Comparison of ENCODE assay signal across 10 cellular contexts in the genomic region with DNA sequence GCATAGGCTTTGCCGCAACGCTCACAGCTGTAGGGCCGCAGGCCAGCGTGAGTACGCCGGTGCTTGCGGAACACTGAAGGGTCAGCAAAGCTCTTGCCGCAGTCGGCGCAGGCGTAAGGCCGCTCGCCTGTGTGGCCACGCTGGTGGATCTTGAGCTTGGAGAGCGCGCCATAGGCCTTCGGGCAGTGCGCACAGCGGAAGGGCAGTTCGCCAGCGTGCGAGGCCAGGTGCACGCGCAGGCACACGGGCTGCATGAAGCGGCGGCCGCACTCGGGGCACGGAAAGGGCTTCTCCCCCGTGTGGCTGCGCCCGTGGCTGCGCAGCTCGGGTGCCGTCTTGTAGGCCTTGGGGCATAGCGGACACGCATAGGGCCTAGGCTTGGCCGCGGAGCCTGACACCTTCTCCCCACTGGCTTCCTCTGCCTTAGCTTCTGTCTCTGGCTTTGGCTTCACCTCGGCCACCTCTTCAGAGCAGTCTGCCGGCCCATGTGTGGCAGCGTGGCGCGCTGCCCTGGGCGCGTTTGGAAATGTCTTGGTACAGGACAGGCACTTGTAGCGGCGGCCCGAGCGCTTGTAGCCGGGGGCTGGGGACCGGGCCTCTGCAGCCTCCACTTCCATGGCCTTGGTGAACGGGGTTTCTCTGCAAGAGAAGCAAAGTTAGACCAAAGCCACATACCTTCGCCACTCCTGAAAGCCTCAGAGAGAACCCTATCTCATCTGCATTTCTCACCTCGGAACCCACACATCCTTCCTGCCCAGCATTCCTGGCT. TPM values are rescaled to one million over a fixed set of nuclear protein-coding genes. Genes with fewer than 3 reads are reported as not detected.
DNase-seq lines count a peak whose midpoint lies in the region; ATAC-seq, FAIRE-seq and TF ChIP-seq lines count a peak whose summit lies in the region.
"Had no signal": no experiment of that assay in that cellular context is flagged by ENCODE, and none has a peak within 500 bp of the region (broad histone marks: within the 10 kb centered on the region; RNA-seq: fewer than 3 reads in every experiment).

No MANE protein-coding gene starts in this region.

- H4K20me1 ChIP-seq in K562 (replicated peaks; ENCODE audit: control insufficient read depth, insufficient read depth, low read length), result no peaks in the 10 kb centered on the region

- no peak overlapping the region for H3K27ac ChIP-seq in K562 (ENCODE audit: extremely low read depth, low read depth, low read length)
- peak overlapping the region; percentile 91 for H3K27ac ChIP-seq in mesodermal cell (ENCODE audit: low read depth, low read length, severe bottlenecking)
- H3K27ac ChIP-seq in uterus, result peak overlapping the region; percentile 52 to 69

- CTCF ChIA-PET in K562 (lab: Yijun Ruan, JAX; ENCODE audit: low intra/inter-chr PET ratio), result no interaction called here

- H3K9me1 ChIP-seq in K562 (ENCODE audit: control insufficient read depth, insufficient read depth, low read length), result no peaks in the 10 kb centered on the region

- 96% methylated on average over 48 of the region's 56 CpGs for WGBS in K562 (ENCODE audit: insufficient coverage, low coverage, missing lambda C conversion rate)
- 98% methylated on average over 51 to 56 of the region's 56 CpGs for WGBS in mesodermal cell (ENCODE audit: insufficient coverage in 2 of 2), 2 experiments

- POLR2A ChIA-PET in K562 (lab: Yijun Ruan, JAX), result interaction anchor here (1.3 to 1.7 kb wide), 3 partner anchors 9 to 116 kb away, joined by 3 to 10 read pairs (median 5); partner anchors contain the start of gene FUS

- TF ChIP-seq CTCF in K562 (IDR thresholded peaks at IDR 0.05 in 2 of 3, conservative IDR thresholded peaks at IDR 0.05 in 1 of 3; ENCODE audit: insufficient read depth in 2 of 3, low read depth in 1 of 3, low read length in 3 of 3), result no peak
- no peak for TF ChIP-seq CTCF in uterus (IDR thresholded peaks at IDR 0.05)

- H3K9ac ChIP-seq in K562 (ENCODE audit: insufficient read depth in 1 of 2, low read depth in 2 of 2, low read length in 2 of 2), result no peak overlapping the region

- DNase-seq in left cardiac atrium, result no peak
- no peak for DNase-seq in left ventricle myocardium superior
- no peak for DNase-seq in K562 (ENCODE audit: extremely low read depth in 1 of 4, low spot score in 3 of 4)
- DNase-seq in uterus, result no peak
- no peak for DNase-seq in NK-92 (lab: John Stamatoyannopoulos, UW; ENCODE audit: unreplicated experiment)
- no peak for DNase-seq in mesenteric fat pad (ENCODE audit: low spot score)
- no peak for DNase-seq in HuH-7 (ENCODE audit: low spot score)
- DNase-seq: NCI-H1694 had no signal

- no peaks in the 10 kb centered on the region for H3K9me3 ChIP-seq in K562 (replicated peaks; ENCODE audit: control insufficient read depth, insufficient read depth, low read depth, low read length)
- H3K9me3 ChIP-seq in mesodermal cell (ENCODE audit: control insufficient read depth, low read length), result no peaks in the 10 kb centered on the region
- no peaks in the 10 kb centered on the region for H3K9me3 ChIP-seq in uterus

- H3K4me2 ChIP-seq in K562 (ENCODE audit: insufficient read depth, low read length), result no peak overlapping the region

- peaks cover 42% of the 10 kb centered on the region; the same call in 2 of the 3 replicates for H3K36me3 ChIP-seq in K562 (ENCODE audit: control insufficient read depth, insufficient read depth, low read length)
- H3K36me3 ChIP-seq in mesodermal cell (ENCODE audit: control insufficient read depth, insufficient read depth, low read length), result peaks cover 41% of the 10 kb centered on the region
- no peaks in the 10 kb centered on the region for H3K36me3 ChIP-seq in uterus

- TF ChIP-seq EP300 in K562 (IDR thresholded peaks at IDR 0.05; ENCODE audit: low read length), result no peak

- no TSS peak for BruUV-seq in K562 (replicated peaks; lab: Mats Ljungman, UMichigan)

- in situ Hi-C loops in K562 (cut with MboI), result no loop called here

- ATAC-seq in left cardiac atrium (peak; percentile 2 to 38), left ventricle myocardium superior (no peak), K562 (no peak)

- H3K27me3 ChIP-seq in K562 (ENCODE audit: control insufficient read depth in 2 of 2, insufficient read depth in 2 of 2, low read length in 2 of 2) (no peaks in the 10 kb centered on the region), uterus (no peaks in the 10 kb centered on the region)

- TF ChIP-seq POLR2A in K562 (conservative IDR thresholded peaks at IDR 0.05), result no peak
- TF ChIP-seq POLR2A in uterus (IDR thresholded peaks at IDR 0.05), result no peak

- no peak overlapping the region for H3K4me3 ChIP-seq in K562
- no peak overlapping the region for H3K4me3 ChIP-seq in mesodermal cell (ENCODE audit: extremely low read depth, insufficient read depth, low read length, poor library complexity, severe bottlenecking)
- no peak overlapping the region for H3K4me3 ChIP-seq in uterus

- peaks cover 31% of the 10 kb centered on the region for H3K79me2 ChIP-seq in K562 (ENCODE audit: control insufficient read depth, insufficient read depth, low read length)

- H2AFZ ChIP-seq in K562 (ENCODE audit: low read depth, low read length), result no peak overlapping the region

- no peak for FAIRE-seq in K562 (lab: Jason Lieb, UNC)
- FAIRE-seq: GM12892 had no signal

- H3K4me1 ChIP-seq in K562 (replicated peaks in 1 of 2; ENCODE audit: control insufficient read depth in 2 of 2, insufficient read depth in 2 of 2, low read length in 2 of 2), result peaks cover 0 to 19% of the 10 kb centered on the region in 2 experiments; a peak in 3 of 5 replicates
- peaks cover 13% of the 10 kb centered on the region for H3K4me1 ChIP-seq in mesodermal cell (ENCODE audit: control insufficient read depth, insufficient read depth, low read length, poor library complexity, severe bottlenecking)
- no peaks in the 10 kb centered on the region for H3K4me1 ChIP-seq in uterus

- intact Hi-C loops in left cardiac atrium (cut with DNase I), result no loop called here
- intact Hi-C loops in left ventricle myocardium superior (cut with micrococcal nuclease), result no loop called here
- intact Hi-C loops in K562 (cut with micrococcal nuclease), result no loop called here
- intact Hi-C loops in uterus (cut with DNase I; ENCODE audit: low total_unique reads), result no loop called here

- no peak for TF ChIP-seq RAD21 in K562 (CRISPR knock-in tag; conservative IDR thresholded peaks at IDR 0.05 in 1 of 2, IDR thresholded peaks at IDR 0.05 in 1 of 2)

RNA-seq across cellular contexts. Expression of gene ZNF668, which starts 10.0 kb away (rescaled TPM):
- total RNA-seq in left cardiac atrium (1 to 10 TPM; 5.5 to 6.6 TPM), left ventricle myocardium superior (3.9 TPM), K562 (2014; rRNA removed) (8.1 and 11.4 TPM in 2 replicates), K562 (2014; rRNA removed; fragmentation: Illumina TruSeq; extraction: Trizol) (0.83 and 1.6 TPM in 2 replicates), K562 (2015; rRNA removed; fragmentation: Illumina TruSeq; extraction: Trizol) (4.4 and 5.2 TPM in 2 replicates), K562 (2021) (13.5 and 15.3 TPM in 2 replicates), uterus (10 to 100 TPM in 1 of 4 donors, 1 to 10 TPM in 3; 4.4 to 20.6 (median 6.4) TPM), mesenteric fat pad (13.3 TPM)
- 5.0 and 15.9 TPM in 2 replicates for total RNA-seq in K562 (2011; cell fraction: chromatin; rRNA removed; ENCODE audit: low replicate concordance)
- total RNA-seq in K562 (2011; cell fraction: nucleolus; rRNA removed), result 15.7 and 17.7 TPM in 2 replicates
- total RNA-seq in K562 (2011; cell fraction: nucleoplasm; rRNA removed), result 7.7 and 10.0 TPM in 2 replicates
- polyA plus RNA-seq in K562 (2011; rRNA removed) (3.0 and 4.7 TPM in 2 replicates), K562 (2014; fragmentation: Illumina TruSeq; extraction: Trizol) (3.1 and 3.3 TPM in 2 replicates), K562 (2014; fragmentation: Nextera tagmentation; extraction: Ambion mirVana) (under 1 TPM in 1 of 2 experiments, not detected in 1; 0.04 TPM), K562 (2014; rRNA removed) (7.9 and 10.1 TPM in 2 replicates)
- polyA plus RNA-seq in K562 (2011; cell fraction: cytosol; rRNA removed), result 5.7 and 17.3 TPM in 2 replicates
- 5.7 and 10.3 TPM in 2 replicates for polyA plus RNA-seq in K562 (2011; cell fraction: nucleus; rRNA removed)
- polyA plus RNA-seq in K562 (2012), result 6.9 and 8.6 TPM in 2 replicates
- 2.5 and 3.0 TPM in 2 replicates for polyA minus RNA-seq in K562 (2011; rRNA and poly(A)+ RNA removed)
- polyA minus RNA-seq in K562 (2011; cell fraction: cytosol; rRNA and poly(A)+ RNA removed), result 6.7 and 10.6 TPM in 2 replicates
- polyA minus RNA-seq in K562 (2011; cell fraction: nucleus; rRNA and poly(A)+ RNA removed), result 4.4 and 4.7 TPM in 2 replicates
- 8.4 TPM for polyA plus RNA-seq in mesodermal cell (2013, experiment 1 of 2)
- polyA plus RNA-seq in mesodermal cell (2013, experiment 2 of 2), result 5.4 TPM

RNA-seq across cellular contexts. Expression of gene ZNF646, which starts 10.2 kb away (rescaled TPM):
- 1 to 10 TPM; 7.6 to 8.2 TPM for total RNA-seq in left cardiac atrium
- 9.9 TPM for total RNA-seq in left ventricle myocardium superior
- 12.6 and 34.4 TPM in 2 replicates for total RNA-seq in K562 (2011; cell fraction: chromatin; rRNA removed; ENCODE audit: low replicate concordance)
- 23.8 and 35.7 TPM in 2 replicates for total RNA-seq in K562 (2011; cell fraction: nucleolus; rRNA removed)
- total RNA-seq in K562 (2011; cell fraction: nucleoplasm; rRNA removed), result 21.6 and 22.9 TPM in 2 replicates
- 17.3 and 20.7 TPM in 2 replicates for total RNA-seq in K562 (2014; rRNA removed)
- total RNA-seq in K562 (2014; rRNA removed; fragmentation: Illumina TruSeq; extraction: Trizol), result 3.8 and 4.3 TPM in 2 replicates
- 10.6 and 10.7 TPM in 2 replicates for total RNA-seq in K562 (2015; rRNA removed; fragmentation: Illumina TruSeq; extraction: Trizol)
- 16.1 and 20.6 TPM in 2 replicates for total RNA-seq in K562 (2021)
- 3.4 and 4.8 TPM in 2 replicates for polyA plus RNA-seq in K562 (2011; rRNA removed)
- 4.3 and 7.8 TPM in 2 replicates for polyA plus RNA-seq in K562 (2011; cell fraction: cytosol; rRNA removed)
- 11.0 and 21.5 TPM in 2 replicates for polyA plus RNA-seq in K562 (2011; cell fraction: nucleus; rRNA removed)
- 8.4 and 10.0 TPM in 2 replicates for polyA plus RNA-seq in K562 (2012)
- 8.0 and 11.1 TPM in 2 replicates for polyA plus RNA-seq in K562 (2014; fragmentation: Illumina TruSeq; extraction: Trizol)
- under 1 TPM; 0.08 to 0.10 TPM for polyA plus RNA-seq in K562 (2014; fragmentation: Nextera tagmentation; extraction: Ambion mirVana)
- polyA plus RNA-seq in K562 (2014; rRNA removed), result 9.9 and 10.4 TPM in 2 replicates
- 5.2 and 7.5 TPM in 2 replicates for polyA minus RNA-seq in K562 (2011; rRNA and poly(A)+ RNA removed)
- polyA minus RNA-seq in K562 (2011; cell fraction: cytosol; rRNA and poly(A)+ RNA removed), result 8.0 and 10.5 TPM in 2 replicates
- 24.8 and 25.0 TPM in 2 replicates for polyA minus RNA-seq in K562 (2011; cell fraction: nucleus; rRNA and poly(A)+ RNA removed)
- polyA plus RNA-seq in mesodermal cell (2013, experiment 1 of 2), result 12.7 TPM
- 10.5 TPM for polyA plus RNA-seq in mesodermal cell (2013, experiment 2 of 2)
- 10 to 100 TPM in 3 of 4 donors, 1 to 10 TPM in 1; 3.3 to 17.3 (median 15.1) TPM for total RNA-seq in uterus
- 11.9 TPM for total RNA-seq in mesenteric fat pad

RNA-seq across cellular contexts. Expression of gene PRSS53, which starts 24.7 kb away (rescaled TPM):
- 1 to 10 TPM in 1 of 2 donors, under 1 TPM in 1; 0.71 to 1.1 TPM for total RNA-seq in left cardiac atrium
- 0.87 TPM for total RNA-seq in left ventricle myocardium superior
- 11.2 and 29.6 TPM in 2 replicates for total RNA-seq in K562 (2011; cell fraction: chromatin; rRNA removed; ENCODE audit: low replicate concordance)
- 16.2 and 17.5 TPM in 2 replicates for total RNA-seq in K562 (2011; cell fraction: nucleolus; rRNA removed)
- total RNA-seq in K562 (2011; cell fraction: nucleoplasm; rRNA removed), result 15.5 and 16.0 TPM in 2 replicates
- 0.78 and 1.1 TPM in 2 replicates for total RNA-seq in K562 (2014; rRNA removed)
- 0.16 and 0.40 TPM in 2 replicates for total RNA-seq in K562 (2014; rRNA removed; fragmentation: Illumina TruSeq; extraction: Trizol)
- total RNA-seq in K562 (2015; rRNA removed; fragmentation: Illumina TruSeq; extraction: Trizol), result 0.43 and 0.57 TPM in 2 replicates
- 0.85 and 1.3 TPM in 2 replicates for total RNA-seq in K562 (2021)
- polyA plus RNA-seq in K562 (2011; rRNA removed), result 0.78 and 1.9 TPM in 2 replicates
- 0.51 and 1.0 TPM in 2 replicates for polyA plus RNA-seq in K562 (2011; cell fraction: cytosol; rRNA removed)
- polyA plus RNA-seq in K562 (2011; cell fraction: nucleus; rRNA removed), result 23.4 and 25.9 TPM in 2 replicates
- 1.2 and 4.1 TPM in 2 replicates for polyA plus RNA-seq in K562 (2012)
- polyA plus RNA-seq in K562 (2014; fragmentation: Illumina TruSeq; extraction: Trizol), result 0.45 and 0.69 TPM in 2 replicates
- polyA plus RNA-seq in K562 (2014; fragmentation: Nextera tagmentation; extraction: Ambion mirVana), result not detected
- polyA plus RNA-seq in K562 (2014; rRNA removed), result 1.7 and 1.9 TPM in 2 replicates
- polyA minus RNA-seq in K562 (2011; rRNA and poly(A)+ RNA removed), result 0.63 and 0.78 TPM in 2 replicates
- polyA minus RNA-seq in K562 (2011; cell fraction: cytosol; rRNA and poly(A)+ RNA removed), result 0.27 and 0.29 TPM in 2 replicates
- polyA minus RNA-seq in K562 (2011; cell fraction: nucleus; rRNA and poly(A)+ RNA removed), result 4.4 and 6.1 TPM in 2 replicates
- polyA plus RNA-seq in mesodermal cell (2013, experiment 1 of 2), result 2.9 TPM
- polyA plus RNA-seq in mesodermal cell (2013, experiment 2 of 2), result 3.4 TPM
- 1 to 10 TPM in 2 of 4 donors, under 1 TPM in 1, not detected in 1; under 0.01 to 5.5 (median 2.4) TPM for total RNA-seq in uterus
- total RNA-seq in mesenteric fat pad, result 1.2 TPM

RNA-seq across cellular contexts. Expression of gene VKORC1, which starts 30.6 kb away (rescaled TPM):
- total RNA-seq in left cardiac atrium (10 to 100 TPM; 47.1 to 53.2 TPM), left ventricle myocardium superior (39.9 TPM), K562 (2014; rRNA removed) (68.1 and 83.3 TPM in 2 replicates), K562 (2014; rRNA removed; fragmentation: Illumina TruSeq; extraction: Trizol) (28.8 and 32.1 TPM in 2 replicates), K562 (2015; rRNA removed; fragmentation: Illumina TruSeq; extraction: Trizol) (36.1 and 37.2 TPM in 2 replicates), K562 (2021) (62.1 and 66.1 TPM in 2 replicates), uterus (10 to 100 TPM; 68.7 to 81.8 (median 73.5) TPM), mesenteric fat pad (59.6 TPM)
- 51.0 and 124 TPM in 2 replicates for total RNA-seq in K562 (2011; cell fraction: chromatin; rRNA removed; ENCODE audit: low replicate concordance)
- total RNA-seq in K562 (2011; cell fraction: nucleolus; rRNA removed), result 125 and 158 TPM in 2 replicates
- total RNA-seq in K562 (2011; cell fraction: nucleoplasm; rRNA removed), result 125 and 133 TPM in 2 replicates
- polyA plus RNA-seq in K562 (2011; rRNA removed) (119 and 164 TPM in 2 replicates), K562 (2014; fragmentation: Illumina TruSeq; extraction: Trizol) (70.3 and 79.1 TPM in 2 replicates), K562 (2014; fragmentation: Nextera tagmentation; extraction: Ambion mirVana) (10 to 100 TPM; 30.0 to 47.3 TPM), K562 (2014; rRNA removed) (112 and 121 TPM in 2 replicates)
- polyA plus RNA-seq in K562 (2011; cell fraction: cytosol; rRNA removed), result 399 and 484 TPM in 2 replicates
- polyA plus RNA-seq in K562 (2011; cell fraction: nucleus; rRNA removed), result 102 and 144 TPM in 2 replicates
- polyA plus RNA-seq in K562 (2012), result 97.9 and 107 TPM in 2 replicates
- polyA minus RNA-seq in K562 (2011; rRNA and poly(A)+ RNA removed), result 83.5 and 88.3 TPM in 2 replicates
- 42.0 and 44.3 TPM in 2 replicates for polyA minus RNA-seq in K562 (2011; cell fraction: cytosol; rRNA and poly(A)+ RNA removed)
- 18.0 and 29.5 TPM in 2 replicates for polyA minus RNA-seq in K562 (2011; cell fraction: nucleus; rRNA and poly(A)+ RNA removed)
- 127 TPM for polyA plus RNA-seq in mesodermal cell (2013, experiment 1 of 2)
- polyA plus RNA-seq in mesodermal cell (2013, experiment 2 of 2), result 114 TPM

RNA-seq across cellular contexts. Expression of gene STX4, which starts 30.7 kb away (rescaled TPM):
- total RNA-seq in left cardiac atrium (10 to 100 TPM; 45.8 to 53.4 TPM), left ventricle myocardium superior (42.4 TPM), K562 (2014; rRNA removed) (20.7 and 22.5 TPM in 2 replicates), K562 (2014; rRNA removed; fragmentation: Illumina TruSeq; extraction: Trizol) (11.6 and 13.0 TPM in 2 replicates), K562 (2015; rRNA removed; fragmentation: Illumina TruSeq; extraction: Trizol) (20.3 and 21.5 TPM in 2 replicates), K562 (2021) (32.1 and 45.8 TPM in 2 replicates), uterus (100 to 1,000 TPM in 1 of 4 donors, 10 to 100 TPM in 3; 26.2 to 114 (median 85.1) TPM), mesenteric fat pad (111 TPM)
- total RNA-seq in K562 (2011; cell fraction: chromatin; rRNA removed; ENCODE audit: low replicate concordance), result 37.7 and 76.5 TPM in 2 replicates
- 42.2 and 47.4 TPM in 2 replicates for total RNA-seq in K562 (2011; cell fraction: nucleolus; rRNA removed)
- 37.8 and 42.9 TPM in 2 replicates for total RNA-seq in K562 (2011; cell fraction: nucleoplasm; rRNA removed)
- polyA plus RNA-seq in K562 (2011; rRNA removed) (26.9 and 29.6 TPM in 2 replicates), K562 (2014; fragmentation: Illumina TruSeq; extraction: Trizol) (30.6 and 36.8 TPM in 2 replicates), K562 (2014; fragmentation: Nextera tagmentation; extraction: Ambion mirVana) (1 to 10 TPM; 3.2 to 7.4 TPM), K562 (2014; rRNA removed) (42.6 and 48.0 TPM in 2 replicates)
- 27.4 and 36.6 TPM in 2 replicates for polyA plus RNA-seq in K562 (2011; cell fraction: cytosol; rRNA removed)
- polyA plus RNA-seq in K562 (2011; cell fraction: nucleus; rRNA removed), result 78.8 and 87.4 TPM in 2 replicates
- 50.6 and 58.7 TPM in 2 replicates for polyA plus RNA-seq in K562 (2012)
- 18.1 and 24.6 TPM in 2 replicates for polyA minus RNA-seq in K562 (2011; rRNA and poly(A)+ RNA removed)
- 15.8 and 19.9 TPM in 2 replicates for polyA minus RNA-seq in K562 (2011; cell fraction: cytosol; rRNA and poly(A)+ RNA removed)
- polyA minus RNA-seq in K562 (2011; cell fraction: nucleus; rRNA and poly(A)+ RNA removed), result 11.7 and 19.1 TPM in 2 replicates
- 42.8 TPM for polyA plus RNA-seq in mesodermal cell (2013, experiment 1 of 2)
- polyA plus RNA-seq in mesodermal cell (2013, experiment 2 of 2), result 30.5 TPM

Comparison
In these comparisons a context has a peak if more than half of its experiments do, and no peak if none do; other contexts are left out.
1. ATAC-seq: peak in left cardiac atrium (2 of 2); none in left ventricle myocardium superior (single experiment) and K562 (single experiment).